Comparison of ENCODE assay signal across 25 cellular contexts in genomic region chr15:42392309-42393024, GRCh38. TPM values are rescaled to one million over a fixed set of nuclear protein-coding genes. Genes with fewer than 3 reads are reported as not detected.
DNase-seq lines count a peak whose midpoint lies in the region; ATAC-seq, FAIRE-seq and TF ChIP-seq lines count a peak whose summit lies in the region.
"Had no signal": no experiment of that assay in that cellular context is flagged by ENCODE, and none has a peak within 500 bp of the region (broad histone marks: within the 10 kb centered on the region; RNA-seq: fewer than 3 reads in every experiment).

No MANE protein-coding gene starts in this region.

- no peaks in the 10 kb centered on the region for H3K36me3 Mint-ChIP-seq in Caco-2 (ENCODE audit: insufficient read depth, unreplicated experiment)
- H3K36me3 Mint-ChIP-seq in neural crest cell (ENCODE audit: low read depth) = no peaks in the 10 kb centered on the region
- H3K36me3 Mint-ChIP-seq: activated naive CD4-positive, alpha-beta T cell treated with anti-CD3 and anti-CD28 coated beads, Interleukin-2, amount 50 U/mL, for 24 hours; natural killer cell treated with Interleukin-12 subunit alpha and Interleukin-12 subunit beta and Interleukin-15 and Interleukin-18, amount 100 ng/mL, for 72 hours had no signal

- DNase-seq in Caco-2 = peak; percentile 96 to 98
- DNase-seq in Peyer's patch = peak in 2 of 3 donors; percentile 86
- peak; percentile 76 for DNase-seq in epidermal melanocyte (ENCODE audit: insufficient read length, low spot score)
- DNase-seq in neural crest cell (ENCODE audit: low read depth, low spot score) = peak; percentile 35
- no peak for DNase-seq in pancreas
- no peak for DNase-seq in kidney tubule cell (ENCODE audit: low spot score)
- no peak for DNase-seq in NCI-H69 (lab: John Stamatoyannopoulos, UW)
- DNase-seq: activated CD4-positive, alpha-beta T cell treated with anti-CD3 and anti-CD28 coated beads for 48 hours; effector CD4-positive, alpha-beta T cell; GOT3; MV-4-11; NCI-H1694 treated with DMSO at 0.1 percent for 48 hours; SHP77 treated with DMSO at 0.1 percent for 48 hours; T-helper 1 cell; uterus had no signal

- H3K36me3 ChIP-seq in Caco-2 (ENCODE audit: control insufficient read depth, insufficient read depth, low read length) = no peaks in the 10 kb centered on the region
- H3K36me3 ChIP-seq in Peyer's patch = no peaks in the 10 kb centered on the region
- no peaks in the 10 kb centered on the region for H3K36me3 ChIP-seq in pancreas
- H3K36me3 ChIP-seq: uterus had no signal

- ATAC-seq in pancreas (no peak), GM18519 (IDR thresholded peaks at IDR 0.05; ENCODE audit: low FRiP score, unreplicated experiment) (no peak)
- ATAC-seq: esophagus mucosa; natural killer cell treated with Interleukin-12 subunit alpha and Interleukin-12 subunit beta and Interleukin-15 and Interleukin-18, amount 100 ng/mL, for 72 hours had no signal

- peak overlapping the region; percentile 70 for H3K4me3 Mint-ChIP-seq in Caco-2 (ENCODE audit: unreplicated experiment)
- H3K4me3 Mint-ChIP-seq in neural crest cell = no peak overlapping the region
- H3K4me3 Mint-ChIP-seq: activated naive CD4-positive, alpha-beta T cell treated with anti-CD3 and anti-CD28 coated beads, Interleukin-2, amount 50 U/mL, for 24 hours; activated T-helper 1 cell treated with anti-CD3 and anti-CD28 coated beads, Interleukin-12 subunit alpha, Interleukin-12 subunit beta, Interleukin-2, Interleukin-4 antibody, amounts not matched to agents 30 ng/mL and 10 ng/mL and 1 ng/mL, durations not matched to agents 14 hours and 24 hours and 36 hours; central memory CD8-positive, alpha-beta T cell; memory B cell; natural killer cell treated with Interleukin-12 subunit alpha and Interleukin-12 subunit beta and Interleukin-15 and Interleukin-18, amount 100 ng/mL, for 72 hours had no signal

- TF ChIP-seq CTCF in Caco-2 (IDR thresholded peaks at IDR 0.05; ENCODE audit: insufficient read depth in 1 of 2, low read depth in 1 of 2, low read length in 1 of 2, severe bottlenecking in 1 of 2, unreplicated experiment in 1 of 2) = no peak
- no peak for TF ChIP-seq CTCF in Peyer's patch (IDR thresholded peaks at IDR 0.05)
- TF ChIP-seq CTCF in neural crest cell (conservative IDR thresholded peaks at IDR 0.05) = no peak
- TF ChIP-seq CTCF in pancreas (IDR thresholded peaks at IDR 0.05) = no peak

- FAIRE-seq in pancreas (lab: Jason Lieb, UNC) = no peak
- FAIRE-seq: astrocyte had no signal

- H3K27me3 ChIP-seq in Caco-2 (replicated peaks; ENCODE audit: control insufficient read depth, insufficient read depth, low read length) (no peaks in the 10 kb centered on the region), Peyer's patch (no peaks in the 10 kb centered on the region), pancreas (no peaks in the 10 kb centered on the region)
- H3K27me3 ChIP-seq: BLaER1 treated with 17β-estradiol and CSF1 and Interleukin-3, amounts not matched to agents 10 nM and 100 nM; uterus had no signal

- peak overlapping the region in 3 of 4 donors; percentile 70 to 96 (median 85) for H3K27ac ChIP-seq in Peyer's patch
- H3K27ac ChIP-seq in pancreas = no peak overlapping the region
- H3K27ac ChIP-seq: BLaER1 treated with 17β-estradiol and CSF1 and Interleukin-3, amounts not matched to agents 10 nM and 100 nM; parathyroid adenoma; uterus had no signal

- 79 to 82% methylated on average over 11 of the region's 11 CpGs for WGBS in pancreas, 2 donors

- no peaks in the 10 kb centered on the region for H3K9me3 Mint-ChIP-seq in Caco-2 (ENCODE audit: unreplicated experiment)
- H3K9me3 Mint-ChIP-seq in neural crest cell = no peaks in the 10 kb centered on the region
- H3K9me3 Mint-ChIP-seq: activated naive CD4-positive, alpha-beta T cell treated with anti-CD3 and anti-CD28 coated beads, Interleukin-2, amount 50 U/mL, for 24 hours; activated T-helper 1 cell treated with anti-CD3 and anti-CD28 coated beads, Interleukin-12 subunit alpha, Interleukin-12 subunit beta, Interleukin-2, Interleukin-4 antibody, amounts not matched to agents 30 ng/mL and 10 ng/mL and 1 ng/mL, durations not matched to agents 14 hours and 24 hours and 36 hours; central memory CD8-positive, alpha-beta T cell; memory B cell; natural killer cell treated with Interleukin-12 subunit alpha and Interleukin-12 subunit beta and Interleukin-15 and Interleukin-18, amount 100 ng/mL, for 72 hours had no signal

- intact Hi-C loops in Caco-2 (cut with micrococcal nuclease; ENCODE audit: unreplicated experiment) (loop anchor here (1.0 to 5.0 kb wide), 2 partner anchors 80 to 119 kb away; partner anchors contain the start of genes GANC and TMEM87A), pancreas (cut with DNase I) (no loop called here)

- H3K27ac Mint-ChIP-seq in Caco-2 (ENCODE audit: unreplicated experiment) = peak overlapping the region; percentile 95
- peak overlapping the region; percentile 83 for H3K27ac Mint-ChIP-seq in neural crest cell (ENCODE audit: unreplicated experiment)
- H3K27ac Mint-ChIP-seq: activated naive CD4-positive, alpha-beta T cell treated with anti-CD3 and anti-CD28 coated beads, Interleukin-2, amount 50 U/mL, for 24 hours; activated T-helper 1 cell treated with anti-CD3 and anti-CD28 coated beads, Interleukin-12 subunit alpha, Interleukin-12 subunit beta, Interleukin-2, Interleukin-4 antibody, amounts not matched to agents 30 ng/mL and 10 ng/mL and 1 ng/mL, durations not matched to agents 14 hours and 24 hours and 36 hours; memory B cell; natural killer cell treated with Interleukin-12 subunit alpha and Interleukin-12 subunit beta and Interleukin-15 and Interleukin-18, amount 100 ng/mL, for 72 hours had no signal

- H3K4me1 Mint-ChIP-seq in Caco-2 (ENCODE audit: low read depth, unreplicated experiment) (peaks cover 14% of the 10 kb centered on the region), neural crest cell (peaks cover 8% of the 10 kb centered on the region)
- H3K4me1 Mint-ChIP-seq: activated naive CD4-positive, alpha-beta T cell treated with anti-CD3 and anti-CD28 coated beads, Interleukin-2, amount 50 U/mL, for 24 hours; central memory CD8-positive, alpha-beta T cell; memory B cell had no signal

- POLR2A ChIA-PET in Caco-2 (lab: Charles Lee) = interaction anchor here (0.9 to 1.0 kb wide), 6 partner anchors 9 to 420 kb away, joined by 3 to 6 read pairs (median 3); partner anchors contain the start of genes EHD4, GANC and TMEM87A

- H3K27me3 Mint-ChIP-seq in Caco-2 (ENCODE audit: insufficient read depth, unreplicated experiment) (no peaks in the 10 kb centered on the region), neural crest cell (ENCODE audit: low read depth) (no peaks in the 10 kb centered on the region)
- H3K27me3 Mint-ChIP-seq: activated naive CD4-positive, alpha-beta T cell treated with anti-CD3 and anti-CD28 coated beads, Interleukin-2, amount 50 U/mL, for 24 hours; central memory CD8-positive, alpha-beta T cell; memory B cell; natural killer cell treated with Interleukin-12 subunit alpha and Interleukin-12 subunit beta and Interleukin-15 and Interleukin-18, amount 100 ng/mL, for 72 hours had no signal

- H3K4me3 ChIP-seq in Caco-2 (ENCODE audit: low read depth, low read length) (peak overlapping the region; percentile 30), Peyer's patch (peak overlapping the region in 2 of 4 donors; percentile 10 to 21), pancreas (no peak overlapping the region)
- H3K4me3 ChIP-seq: BLaER1 treated with 17β-estradiol and CSF1 and Interleukin-3, amounts not matched to agents 10 nM and 100 nM; uterus had no signal

- TF ChIP-seq POLR2A in Peyer's patch (IDR thresholded peaks at IDR 0.05) = peak in 1 of 2 donors; percentile 45

- no TSS peak for BruUV-seq in Caco-2 (replicated peaks; lab: Mats Ljungman, UMichigan)

- H3K4me1 ChIP-seq in Caco-2 = peaks cover 36% of the 10 kb centered on the region
- peaks cover 0 to 12% (median 0%) of the 10 kb centered on the region in 4 donors for H3K4me1 ChIP-seq in Peyer's patch
- H3K4me1 ChIP-seq in pancreas = no peaks in the 10 kb centered on the region
- H3K4me1 ChIP-seq: parathyroid adenoma, uterus had no signal

- H3K9me3 ChIP-seq in Caco-2 (no peaks in the 10 kb centered on the region), Peyer's patch (no peaks in the 10 kb centered on the region), pancreas (no peaks in the 10 kb centered on the region)
- H3K9me3 ChIP-seq: BLaER1 treated with 17β-estradiol and CSF1 and Interleukin-3, amounts not matched to agents 10 nM and 100 nM; uterus had no signal

- CTCF ChIA-PET in Caco-2 (lab: Charles Lee) = interaction anchor here (0.6 to 1.0 kb wide), 4 partner anchors 9 to 308 kb away, joined by 3 to 6 read pairs (median 4); no protein-coding TSS in a partner anchor

RNA-seq across cellular contexts. Expression of gene CAPN3, which starts 33.2 kb away (rescaled TPM):
- total RNA-seq in Caco-2 (2022) (0.66 and 1.3 TPM in 2 replicates), Peyer's patch (10 to 100 TPM in 3 of 4 donors, 1 to 10 TPM in 1; 9.1 to 76.7 (median 17.7) TPM), neural crest cell (2.2 and 2.7 TPM in 2 replicates), pancreas (1 to 10 TPM; 1.8 to 6.7 (median 3.6) TPM)
- 10 to 100 TPM; 23.5 to 35.8 TPM for polyA plus RNA-seq in pancreas

Comparison
In these comparisons a context has a peak if more than half of its experiments do, and no peak if none do; other contexts are left out.
1. DNase-seq: peak in Caco-2 (2 of 2), Peyer's patch (2 of 3), epidermal melanocyte (single experiment) and neural crest cell (single experiment); none in pancreas (0 of 6), kidney tubule cell (single experiment) and NCI-H69 (single experiment).
2. H3K27ac ChIP-seq: peak in Peyer's patch (3 of 4); none in pancreas (0 of 4).